8 cellular contexts compared by ENCODE assay signal in genomic region chr1:6359568-6360496, GRCh38. TPM values are rescaled to one million over a fixed set of nuclear protein-coding genes. Genes with fewer than 3 reads are reported as not detected.
DNase-seq lines count a peak whose midpoint lies in the region; ATAC-seq and TF ChIP-seq lines count a peak whose summit lies in the region.

No MANE protein-coding gene starts in this region.

- intact Hi-C loops in heart right ventricle (cut with DNase I): loop anchor here in 6 of 10 donors (5.0 kb wide), 4 partner anchors 32 to 47 kb away; partner anchors contain the start of gene ACOT7 (in 1 of the 6)

- H3K27me3 ChIP-seq in heart right ventricle (no peaks in the 10 kb centered on the region), skeletal muscle satellite cell (ENCODE audit: control insufficient read depth, insufficient read depth, low read length) (no peaks in the 10 kb centered on the region)

- H3K4me3 ChIP-seq in heart right ventricle (peak overlapping the region in 5 of 10 donors; percentile 1 to 22 (median 17)), skeletal muscle satellite cell (ENCODE audit: low read length) (no peak overlapping the region)

- no peaks in the 10 kb centered on the region for H3K9me3 ChIP-seq in heart right ventricle
- no peaks in the 10 kb centered on the region for H3K9me3 ChIP-seq in skeletal muscle satellite cell (replicated peaks; ENCODE audit: low read length)

- peak; percentile 81 for DNase-seq in NCI-H510A treated with DMSO at 0.1 percent for 48 hours (lab: John Stamatoyannopoulos, UW)
- DNase-seq in activated gamma-delta T cell treated with anti-CD3 and anti-CD28 coated beads, Interleukin-2, amount 50 U/mL, for 16 hours (ENCODE audit: low read depth): peak; percentile 24
- peak; percentile 59 to 68 for DNase-seq in heart right ventricle
- no peak for DNase-seq in NCI-H1694 treated with DMSO at 0.1 percent for 48 hours (lab: John Stamatoyannopoulos, UW)
- no peak for DNase-seq in NCI-H345 treated with DMSO at 0.1 percent for 48 hours (lab: John Stamatoyannopoulos, UW; ENCODE audit: unreplicated experiment)

- H3K4me1 ChIP-seq in heart right ventricle (peaks cover 14 to 38% (median 32%) of the 10 kb centered on the region in 9 donors), skeletal muscle satellite cell (ENCODE audit: control insufficient read depth, insufficient read depth, low read length) (peaks cover 17% of the 10 kb centered on the region)

- peak in 2 of 9 donors; percentile 10 to 26 for TF ChIP-seq CTCF in heart right ventricle (IDR thresholded peaks at IDR 0.05)

- 41 to 44% methylated on average over 17 of the region's 17 CpGs for WGBS in heart right ventricle, 2 donors

- H3K36me3 ChIP-seq in heart right ventricle (no peaks in the 10 kb centered on the region), skeletal muscle satellite cell (ENCODE audit: insufficient read depth, low read length) (no peaks in the 10 kb centered on the region)

- H3K9ac ChIP-seq in skeletal muscle satellite cell (ENCODE audit: low read depth, low read length): peak overlapping the region; percentile 60

- peak overlapping the region; percentile 59 for H3K4me2 ChIP-seq in skeletal muscle satellite cell (ENCODE audit: low read length)

- ATAC-seq in GM18502 (IDR thresholded peaks at IDR 0.05; ENCODE audit: poor library complexity, unreplicated experiment) (peak; percentile 84), HG02623 (IDR thresholded peaks at IDR 0.05; ENCODE audit: unreplicated experiment) (peak; percentile 71), heart right ventricle (peak; percentile 33 to 82 (median 75))

- H3K27ac ChIP-seq in heart right ventricle: peak overlapping the region; percentile 1 to 87 (median 80)

RNA-seq across cellular contexts. Expression of gene ACOT7, which starts 33.7 kb away (rescaled TPM):
- total RNA-seq in heart right ventricle: 10 to 100 TPM in 3 of 10 donors, 1 to 10 TPM in 7; 5.1 to 26.9 (median 8.6) TPM
- polyA plus RNA-seq in heart right ventricle: 10 to 100 TPM in 1 of 2 donors, 1 to 10 TPM in 1; 4.0 to 40.4 TPM
- 37.1 and 45.9 TPM in 2 replicates for total RNA-seq in skeletal muscle satellite cell (2012; rRNA removed)

RNA-seq across cellular contexts. Expression of gene HES2, which starts 59.9 kb away (rescaled TPM):
- total RNA-seq in heart right ventricle: under 1 TPM in 1 of 10 donors, not detected in 9; 0.25 TPM
- polyA plus RNA-seq in heart right ventricle: under 1 TPM in 1 of 2 donors, not detected in 1; 0.22 TPM
- under 0.01 TPM in 1 of 2 replicates, not detected in the other for total RNA-seq in skeletal muscle satellite cell (2012; rRNA removed)

Comparison
In these comparisons a context has a peak if more than half of its experiments do, and no peak if none do; other contexts are left out.
1. DNase-seq: peak in NCI-H510A treated with DMSO at 0.1 percent for 48 hours (single experiment), activated gamma-delta T cell treated with anti-CD3 and anti-CD28 coated beads, Interleukin-2, amount 50 U/mL, for 16 hours (single experiment) and heart right ventricle (2 of 2); none in NCI-H1694 treated with DMSO at 0.1 percent for 48 hours (single experiment) and NCI-H345 treated with DMSO at 0.1 percent for 48 hours (single experiment).
2. Peak in every context shown above with its lines, with median percentiles within 50 percentile points of each other: ATAC-seq.